In genomic region chr20:19660808-19661378, GRCh38 we compare ENCODE assay signal across 1 cellular context.
TF ChIP-seq lines count a peak whose summit lies in the region.

No MANE protein-coding gene starts in this region.

TF ChIP-seq in HepG2, 621 proteins besides CTCF, POLR2A, EP300 and RAD21 (continued from another document):
- TF ChIP-seq, protein P1, sequence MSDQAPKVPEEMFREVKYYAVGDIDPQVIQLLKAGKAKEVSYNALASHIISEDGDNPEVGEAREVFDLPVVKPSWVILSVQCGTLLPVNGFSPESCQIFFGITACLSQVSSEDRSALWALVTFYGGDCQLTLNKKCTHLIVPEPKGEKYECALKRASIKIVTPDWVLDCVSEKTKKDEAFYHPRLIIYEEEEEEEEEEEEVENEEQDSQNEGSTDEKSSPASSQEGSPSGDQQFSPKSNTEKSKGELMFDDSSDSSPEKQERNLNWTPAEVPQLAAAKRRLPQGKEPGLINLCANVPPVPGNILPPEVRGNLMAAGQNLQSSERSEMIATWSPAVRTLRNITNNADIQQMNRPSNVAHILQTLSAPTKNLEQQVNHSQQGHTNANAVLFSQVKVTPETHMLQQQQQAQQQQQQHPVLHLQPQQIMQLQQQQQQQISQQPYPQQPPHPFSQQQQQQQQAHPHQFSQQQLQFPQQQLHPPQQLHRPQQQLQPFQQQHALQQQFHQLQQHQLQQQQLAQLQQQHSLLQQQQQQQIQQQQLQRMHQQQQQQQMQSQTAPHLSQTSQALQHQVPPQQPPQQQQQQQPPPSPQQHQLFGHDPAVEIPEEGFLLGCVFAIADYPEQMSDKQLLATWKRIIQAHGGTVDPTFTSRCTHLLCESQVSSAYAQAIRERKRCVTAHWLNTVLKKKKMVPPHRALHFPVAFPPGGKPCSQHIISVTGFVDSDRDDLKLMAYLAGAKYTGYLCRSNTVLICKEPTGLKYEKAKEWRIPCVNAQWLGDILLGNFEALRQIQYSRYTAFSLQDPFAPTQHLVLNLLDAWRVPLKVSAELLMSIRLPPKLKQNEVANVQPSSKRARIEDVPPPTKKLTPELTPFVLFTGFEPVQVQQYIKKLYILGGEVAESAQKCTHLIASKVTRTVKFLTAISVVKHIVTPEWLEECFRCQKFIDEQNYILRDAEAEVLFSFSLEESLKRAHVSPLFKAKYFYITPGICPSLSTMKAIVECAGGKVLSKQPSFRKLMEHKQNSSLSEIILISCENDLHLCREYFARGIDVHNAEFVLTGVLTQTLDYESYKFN (CRISPR knock-in tag; conservative IDR thresholded peaks at IDR 0.05) = peak; percentile 76
- TF ChIP-seq MXD1 (CRISPR knock-in tag; IDR thresholded peaks at IDR 0.05) (no peak), ZNF720 (CRISPR knock-in tag; IDR thresholded peaks at IDR 0.05) (no peak), MLXIP (CRISPR knock-in tag; IDR thresholded peaks at IDR 0.05; ENCODE audit: borderline replicate concordance) (no peak), NPAS2 (CRISPR knock-in tag; IDR thresholded peaks at IDR 0.05; ENCODE audit: borderline replicate concordance) (no peak)
- TF ChIP-seq, protein P2, sequence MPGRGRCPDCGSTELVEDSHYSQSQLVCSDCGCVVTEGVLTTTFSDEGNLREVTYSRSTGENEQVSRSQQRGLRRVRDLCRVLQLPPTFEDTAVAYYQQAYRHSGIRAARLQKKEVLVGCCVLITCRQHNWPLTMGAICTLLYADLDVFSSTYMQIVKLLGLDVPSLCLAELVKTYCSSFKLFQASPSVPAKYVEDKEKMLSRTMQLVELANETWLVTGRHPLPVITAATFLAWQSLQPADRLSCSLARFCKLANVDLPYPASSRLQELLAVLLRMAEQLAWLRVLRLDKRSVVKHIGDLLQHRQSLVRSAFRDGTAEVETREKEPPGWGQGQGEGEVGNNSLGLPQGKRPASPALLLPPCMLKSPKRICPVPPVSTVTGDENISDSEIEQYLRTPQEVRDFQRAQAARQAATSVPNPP (CRISPR knock-in tag; IDR thresholded peaks at IDR 0.05) = no peak
